In the genomic region with DNA sequence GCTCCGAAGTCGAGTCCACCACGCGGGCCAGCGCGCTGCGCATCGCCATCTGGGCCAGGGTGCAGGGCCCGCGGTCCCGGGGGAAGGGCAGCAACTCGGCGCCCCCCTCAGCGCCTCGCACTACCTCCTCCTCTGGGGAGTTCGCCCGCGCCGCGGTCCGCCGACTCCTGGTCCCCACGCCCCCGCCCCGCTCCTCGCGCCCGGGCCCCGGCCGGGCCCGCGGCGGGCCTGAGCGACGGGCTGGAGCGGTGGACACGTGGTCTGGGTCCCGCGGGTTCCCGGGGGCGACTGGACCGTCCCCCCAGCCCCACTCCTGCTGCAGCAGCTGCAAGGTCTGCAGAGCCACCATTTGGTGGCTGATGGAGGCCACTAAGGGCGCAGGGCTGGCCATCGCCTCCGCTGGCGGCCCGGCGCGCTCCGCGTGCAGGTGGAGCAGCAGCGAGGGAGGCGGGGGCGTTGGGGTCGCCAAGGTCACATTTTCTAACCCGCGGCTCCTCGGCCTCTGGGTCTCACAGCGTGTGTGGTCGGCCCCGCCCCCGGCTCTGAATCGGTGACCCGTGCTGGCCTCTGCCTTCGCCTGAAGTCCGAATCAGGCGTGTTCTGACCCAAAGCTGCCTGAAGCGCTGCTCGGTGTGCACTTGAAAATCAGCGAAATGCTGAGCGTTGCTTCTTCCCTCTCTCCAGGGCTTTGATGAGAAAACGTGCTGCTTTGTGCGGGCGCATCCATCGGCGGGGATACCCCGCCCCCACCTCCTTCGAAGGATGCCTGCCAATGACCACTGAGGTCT, we compare ENCODE assay signal across 12 cellular contexts. TPM values are rescaled to one million over a fixed set of nuclear protein-coding genes. Genes with fewer than 3 reads are reported as not detected.
A peak's percentile ranks its signal among the peaks of the same experiment; 100 is the strongest.
DNase-seq lines count a peak whose midpoint lies in the region; ATAC-seq and TF ChIP-seq lines count a peak whose summit lies in the region.
"Had no signal": no experiment of that assay in that cellular context is flagged by ENCODE, and none has a peak within 500 bp of the region (broad histone marks: within the 10 kb centered on the region; RNA-seq: fewer than 3 reads in every experiment).

A gene (minus strand): TSS at position 437 of the 788 bp plus-strand sequence. CDS start 46 bp downstream, at position 391.

- no peaks in the 10 kb centered on the region for H3K9me3 Mint-ChIP-seq in activated naive CD8-positive, alpha-beta T cell (ENCODE audit: low read depth)
- H3K9me3 Mint-ChIP-seq in activated naive CD8-positive, alpha-beta T cell treated with anti-CD3 and anti-CD28 coated beads, Interleukin-2, amount 50 U/mL, for 24 hours, result no peaks in the 10 kb centered on the region

- H3K4me3 ChIP-seq in osteoblast (ENCODE audit: insufficient read depth, low read length) (peak within 1 kb of the TSS; percentile 28), vagina (peak within 1 kb of the TSS; percentile 21 to 37)

- ATAC-seq in activated naive CD8-positive, alpha-beta T cell treated with anti-CD3 and anti-CD28 coated beads, Interleukin-2, amount 50 U/mL, for 24 hours, result no peak
- ATAC-seq in left ventricle myocardium superior (no peak), GM18907 (IDR thresholded peaks at IDR 0.05; ENCODE audit: unreplicated experiment) (no peak), GM19397 (IDR thresholded peaks at IDR 0.05; ENCODE audit: unreplicated experiment) (no peak)

- H3K27ac ChIP-seq in osteoblast (ENCODE audit: low read depth, low read length), result no peak within 1 kb of the TSS
- no peak within 1 kb of the TSS for H3K27ac ChIP-seq in vagina

- no peaks in the 10 kb centered on the region for H4K20me1 ChIP-seq in osteoblast (ENCODE audit: insufficient read depth, low read length)

- no peaks in the 10 kb centered on the region for H3K9me3 ChIP-seq in osteoblast (ENCODE audit: low read depth, low read length)
- no peaks in the 10 kb centered on the region for H3K9me3 ChIP-seq in vagina

- no peaks in the 10 kb centered on the region for H3K4me1 ChIP-seq in osteoblast (ENCODE audit: insufficient read depth, low read length)
- peaks cover 12% of the 10 kb centered on the region for H3K4me1 ChIP-seq in vagina

- H3K36me3 ChIP-seq in osteoblast (ENCODE audit: insufficient read depth, low read length), result no peaks in the 10 kb centered on the region
- H3K36me3 ChIP-seq in vagina, result no peaks in the 10 kb centered on the region

- no peak for DNase-seq in activated naive CD8-positive, alpha-beta T cell treated with anti-CD3 and anti-CD28 coated beads, Interleukin-2, amount 50 U/mL, for 24 hours
- peak; percentile 28 for DNase-seq in left ventricle myocardium superior
- peak; percentile 54 for DNase-seq in osteoblast (ENCODE audit: insufficient read length, low spot score, missing footprints)
- no peak for DNase-seq in vagina (ENCODE audit: extremely low spot score in 2 of 2)
- DNase-seq in mesenteric fat pad (ENCODE audit: low spot score), result no peak
- DNase-seq: activated naive CD4-positive, alpha-beta T cell treated with Interleukin-2 at 50 U/mL for 16 hours; stimulated activated CD4-positive, alpha-beta T cell treated with anti-CD3 and anti-CD28 coated beads, Interleukin-1b, Interleukin-23, amount 100 ng/mL, for 48 hours; T-helper 1 cell had no signal

- no peak for TF ChIP-seq CTCF in osteoblast (IDR thresholded peaks at IDR 0.05; ENCODE audit: extremely low read depth, low read depth, low read length)
- no peak for TF ChIP-seq CTCF in vagina (IDR thresholded peaks at IDR 0.05)

- H3K4me2 ChIP-seq in osteoblast (ENCODE audit: insufficient read depth, low read length), result peak within 1 kb of the TSS; percentile 35

- H2AFZ ChIP-seq in osteoblast (ENCODE audit: low read length), result peak within 1 kb of the TSS; percentile 18

- intact Hi-C loops in left ventricle myocardium superior (cut with micrococcal nuclease), result no loop called here
- intact Hi-C loops in vagina (cut with DNase I), result no loop called here

- H3K79me2 ChIP-seq in osteoblast (ENCODE audit: insufficient read depth, low read length), result no peaks in the 10 kb centered on the region

- H3K4me1 Mint-ChIP-seq in activated naive CD8-positive, alpha-beta T cell (ENCODE audit: low read depth), result peaks cover 13% of the 10 kb centered on the region
- H3K4me1 Mint-ChIP-seq in activated naive CD8-positive, alpha-beta T cell treated with anti-CD3 and anti-CD28 coated beads, Interleukin-2, amount 50 U/mL, for 24 hours, result peaks cover 11% of the 10 kb centered on the region

- peak within 1 kb of the TSS; percentile 4 for H3K4me3 Mint-ChIP-seq in activated naive CD8-positive, alpha-beta T cell
- no peak within 1 kb of the TSS for H3K4me3 Mint-ChIP-seq in activated naive CD8-positive, alpha-beta T cell treated with anti-CD3 and anti-CD28 coated beads, Interleukin-2, amount 50 U/mL, for 24 hours

- H3K36me3 Mint-ChIP-seq in activated naive CD8-positive, alpha-beta T cell, result peaks cover 6% of the 10 kb centered on the region
- no peaks in the 10 kb centered on the region for H3K36me3 Mint-ChIP-seq in activated naive CD8-positive, alpha-beta T cell treated with anti-CD3 and anti-CD28 coated beads, Interleukin-2, amount 50 U/mL, for 24 hours (ENCODE audit: low read depth)

- H3K27ac Mint-ChIP-seq in activated naive CD8-positive, alpha-beta T cell, result no peak within 1 kb of the TSS
- no peak within 1 kb of the TSS for H3K27ac Mint-ChIP-seq in activated naive CD8-positive, alpha-beta T cell treated with anti-CD3 and anti-CD28 coated beads, Interleukin-2, amount 50 U/mL, for 24 hours

- peaks cover 9% of the 10 kb centered on the region for H3K27me3 Mint-ChIP-seq in activated naive CD8-positive, alpha-beta T cell
- peaks cover 12% of the 10 kb centered on the region for H3K27me3 Mint-ChIP-seq in activated naive CD8-positive, alpha-beta T cell treated with anti-CD3 and anti-CD28 coated beads, Interleukin-2, amount 50 U/mL, for 24 hours

- no peaks in the 10 kb centered on the region for H3K27me3 ChIP-seq in osteoblast (ENCODE audit: insufficient read depth, low read length)
- no peaks in the 10 kb centered on the region for H3K27me3 ChIP-seq in vagina

- no peak for TF ChIP-seq POLR2A in vagina (IDR thresholded peaks at IDR 0.05)

RNA-seq across cellular contexts. Expression of the gene that starts here (rescaled TPM):
- total RNA-seq in left ventricle myocardium superior, result not detected
- total RNA-seq in osteoblast, result not detected in 2 replicates
- total RNA-seq in vagina, result not detected
- total RNA-seq in mesenteric fat pad, result 0.32 TPM
- total RNA-seq: glomerular endothelial cell had no signal

Comparison
In these comparisons a context has a peak if more than half of its experiments do, and no peak if none do; other contexts are left out.
1. Peak in DNase-seq in left ventricle myocardium superior; RNA of the gene not detected or under 1 TPM.
2. Peak in DNase-seq, H3K4me3 ChIP-seq and H3K4me2 ChIP-seq in osteoblast; RNA of the gene not detected or under 1 TPM.